18 cellular contexts compared by ENCODE assay signal in the genomic region with DNA sequence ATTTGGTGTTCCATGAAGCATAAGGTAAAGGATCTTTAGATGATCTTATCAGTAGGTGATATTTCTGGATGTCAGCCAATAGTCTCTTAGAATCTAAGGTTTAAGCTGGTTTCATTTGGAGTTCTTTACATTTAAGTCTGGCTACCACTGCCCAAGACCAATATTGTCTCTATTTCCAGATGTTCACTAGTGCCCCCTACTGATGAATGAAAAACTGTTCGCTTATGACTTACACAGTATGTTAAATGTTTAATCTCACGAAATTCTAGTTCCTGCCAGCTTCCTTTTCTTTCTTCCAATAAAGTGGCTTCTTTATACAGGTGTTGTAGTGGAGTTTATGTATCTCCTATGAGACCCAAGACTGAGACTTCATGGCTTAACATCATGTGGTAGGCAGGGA. TPM values are rescaled to one million over a fixed set of nuclear protein-coding genes. Genes with fewer than 3 reads are reported as not detected.
DNase-seq lines count a peak whose midpoint lies in the region; ATAC-seq, FAIRE-seq and TF ChIP-seq lines count a peak whose summit lies in the region.
"Had no signal": no experiment of that assay in that cellular context is flagged by ENCODE, and none has a peak within 500 bp of the region (broad histone marks: within the 10 kb centered on the region; RNA-seq: fewer than 3 reads in every experiment).

No MANE protein-coding gene starts in this region.

- TF ChIP-seq EP300 in HepG2 (IDR thresholded peaks at IDR 0.05; ENCODE audit: low read depth in 2 of 2, low read length in 2 of 2), result no peak
- TF ChIP-seq EP300 in HepG2 (CRISPR knock-in tag; IDR thresholded peaks at IDR 0.05; ENCODE audit: borderline replicate concordance), result no peak

- no peak for TF ChIP-seq POLR2A in HepG2 (IDR thresholded peaks at IDR 0.05; ENCODE audit: insufficient read depth in 1 of 2, low read depth in 2 of 2, low read length in 2 of 2)

- WGBS in HepG2 (ENCODE audit: low lambda C conversion rate), result 23% methylated on average over 2 of the region's 2 CpGs

- intact Hi-C loops in PC-3 (cut with micrococcal nuclease) (no loop called here), sciatic nerve (cut with DNase I) (no loop called here), HepG2 (cut with micrococcal nuclease; ENCODE audit: unreplicated experiment) (loop anchor here (10.0 kb wide), 1 partner anchor 240 kb away; no protein-coding TSS in a partner anchor)

- TF ChIP-seq RAD21 in HepG2 (CRISPR knock-in tag; IDR thresholded peaks at IDR 0.05), result no peak

- BruUV-seq in PC-3 (replicated peaks; lab: Mats Ljungman, UMichigan) (no TSS peak), HepG2 (replicated peaks; lab: Mats Ljungman, UMichigan) (no TSS peak)

- DNase-seq in HFF-Myc (ENCODE audit: extremely low read depth, low read depth), result no peak
- DNase-seq in PC-3, result no peak
- peak; percentile 8 for DNase-seq in iris pigment epithelial cell (ENCODE audit: low read depth)
- DNase-seq in sciatic nerve (ENCODE audit: low spot score), result no peak
- DNase-seq in HepG2 (ENCODE audit: low spot score), result no peak
- no peak for DNase-seq in DMS53 (lab: John Stamatoyannopoulos, UW)
- DNase-seq: activated CD8-positive, alpha-beta T cell treated with anti-CD3 and anti-CD28 coated beads for 36 hours; body of pancreas; dermis blood vessel endothelial cell; DMS79; left lung; NCI-H226 had no signal

- H3K79me2 ChIP-seq in DOHH2 (ENCODE audit: control insufficient read depth, low read length) (no peaks in the 10 kb centered on the region), PC-3 (ENCODE audit: low read length) (no peaks in the 10 kb centered on the region), HepG2 (ENCODE audit: insufficient read depth, low read length) (no peaks in the 10 kb centered on the region)

- CTCF ChIA-PET in PC-3 (lab: Charles Lee) (no interaction called here), HepG2 (lab: Yijun Ruan, JAX; ENCODE audit: low intra/inter-chr PET ratio, low total read pairs) (no interaction called here)

- H3K27ac ChIP-seq in DOHH2 (ENCODE audit: low read depth, low read length) (no peak overlapping the region), PC-3 (ENCODE audit: low read length) (no peak overlapping the region), HepG2 (ENCODE audit: extremely low read length, insufficient read depth, low read length) (no peak overlapping the region)
- H3K27ac ChIP-seq: body of pancreas, epithelial cell of prostate, left lung, thoracic aorta had no signal

- H3K9me2 ChIP-seq in DOHH2 (replicated peaks; ENCODE audit: control insufficient read depth, low read length), result no peaks in the 10 kb centered on the region
- H3K9me2 ChIP-seq in PC-3 (replicated peaks; ENCODE audit: low read length), result no peaks in the 10 kb centered on the region

- H3K36me3 ChIP-seq in DOHH2 (ENCODE audit: control insufficient read depth, low read length) (no peaks in the 10 kb centered on the region), PC-3 (ENCODE audit: low read depth, low read length) (no peaks in the 10 kb centered on the region), HepG2 (replicated peaks in 1 of 2; ENCODE audit: control insufficient read depth in 1 of 2, insufficient read depth in 2 of 2, low read length in 2 of 2) (no peaks in the 10 kb centered on the region)
- H3K36me3 ChIP-seq: left lung, thoracic aorta had no signal

- no peak overlapping the region for H3K4me2 ChIP-seq in DOHH2 (ENCODE audit: low read length)
- H3K4me2 ChIP-seq in PC-3 (ENCODE audit: low read length), result no peak overlapping the region
- no peak overlapping the region for H3K4me2 ChIP-seq in HepG2 (ENCODE audit: low read depth, low read length)

- no peak overlapping the region for H2AFZ ChIP-seq in PC-3 (ENCODE audit: low read length)
- H2AFZ ChIP-seq in HepG2 (ENCODE audit: low read length), result no peak overlapping the region

- H3K9me3 ChIP-seq in DOHH2 (ENCODE audit: control insufficient read depth, insufficient read depth, low read length) (no peaks in the 10 kb centered on the region), PC-3 (ENCODE audit: low read length) (peaks cover 7% of the 10 kb centered on the region; the same call in 1 of the 2 replicates), HepG2 (ENCODE audit: low read length) (peaks cover 6% of the 10 kb centered on the region)
- H3K9me3 ChIP-seq: body of pancreas had no signal

- H4K20me1 ChIP-seq in DOHH2 (ENCODE audit: control insufficient read depth, insufficient read depth, low read depth, low read length) (no peaks in the 10 kb centered on the region), PC-3 (ENCODE audit: low read length) (no peaks in the 10 kb centered on the region), HepG2 (ENCODE audit: insufficient read depth, low read length) (no peaks in the 10 kb centered on the region)

- POLR2A ChIA-PET in PC-3 (lab: Charles Lee; ENCODE audit: unreplicated experiment) (interaction anchor here (0.6 kb wide), 1 partner anchor 301 kb away, joined by 3 read pairs; no protein-coding TSS in a partner anchor), HepG2 (lab: Yijun Ruan, JAX) (no interaction called here)

- peak; percentile 49 for TF ChIP-seq CTCF in DOHH2 (IDR thresholded peaks at IDR 0.05; ENCODE audit: low read depth, low read length, poor library complexity, severe bottlenecking)
- TF ChIP-seq CTCF in HFF-Myc (IDR thresholded peaks at IDR 0.05; ENCODE audit: low read depth, low read length, missing control alignments), result peak; percentile 17
- peak; percentile 57 for TF ChIP-seq CTCF in PC-3 (conservative IDR thresholded peaks at IDR 0.05; ENCODE audit: low read depth, low read length)
- no peak for TF ChIP-seq CTCF in HepG2 (CRISPR knock-in tag; IDR thresholded peaks at IDR 0.05)

- FAIRE-seq in HepG2 (lab: Jason Lieb, UNC), result no peak

- H3K4me3 ChIP-seq in DOHH2 (ENCODE audit: low read length) (no peak overlapping the region), HFF-Myc (replicated peaks; ENCODE audit: low read depth, low read length) (no peak overlapping the region), PC-3 (ENCODE audit: low read length) (no peak overlapping the region), HepG2 (replicated peaks in 1 of 3; ENCODE audit: insufficient read depth in 1 of 3, low read depth in 2 of 3, low read length in 3 of 3) (no peak overlapping the region)
- H3K4me3 ChIP-seq: body of pancreas, left lung, thoracic aorta had no signal

- no peak overlapping the region for H3K9ac ChIP-seq in PC-3 (ENCODE audit: low read length)
- no peak overlapping the region for H3K9ac ChIP-seq in HepG2 (ENCODE audit: insufficient read depth, low read depth, low read length)

- H3F3A ChIP-seq in DOHH2 (ENCODE audit: control insufficient read depth, insufficient read depth) (no peaks in the 10 kb centered on the region), PC-3 (ENCODE audit: low read length, unreplicated experiment) (no peaks in the 10 kb centered on the region)

- H3K4me1 ChIP-seq in DOHH2 (ENCODE audit: control insufficient read depth, low read length), result no peaks in the 10 kb centered on the region
- H3K4me1 ChIP-seq in PC-3 (ENCODE audit: insufficient read depth, low read length), result no peaks in the 10 kb centered on the region
- H3K4me1 ChIP-seq in HepG2 (ENCODE audit: insufficient read depth, low read length), result no peaks in the 10 kb centered on the region
- H3K4me1 ChIP-seq: body of pancreas, left lung had no signal

- no peak for ATAC-seq in PC-3
- ATAC-seq in sciatic nerve, result no peak
- no peak for ATAC-seq in HG03025 (IDR thresholded peaks at IDR 0.05; ENCODE audit: low FRiP score, unreplicated experiment)
- no peak for ATAC-seq in HepG2
- ATAC-seq: activated CD8-positive, alpha-beta T cell treated with anti-CD3 and anti-CD28 coated beads for 36 hours; body of pancreas; left lung; Right ventricle myocardium inferior; stimulated activated effector memory CD8-positive, alpha-beta T cell treated with anti-CD3 and anti-CD28 coated beads, Interleukin-12 subunit alpha, Interleukin-12 subunit beta, amount 100 ng/mL, for 72 hours had no signal

- in situ Hi-C loops in HepG2 (cut with HindIII; ENCODE audit: extremely low pct_ligation_motif_present, low pct_unique_long_range_greater_than_20kb), result no loop called here

- H3K27me3 ChIP-seq in DOHH2 (ENCODE audit: control insufficient read depth, low read length) (no peaks in the 10 kb centered on the region), PC-3 (ENCODE audit: low read length) (no peaks in the 10 kb centered on the region), HepG2 (ENCODE audit: control insufficient read depth in 1 of 2, insufficient read depth in 2 of 2, low read length in 2 of 2) (no peaks in the 10 kb centered on the region)
- H3K27me3 ChIP-seq: body of pancreas, left lung had no signal

TF ChIP-seq in HepG2, 621 proteins besides CTCF, POLR2A, EP300 and RAD21 (continues in another document):
- TF ChIP-seq ZBTB3 (CRISPR knock-in tag; IDR thresholded peaks at IDR 0.05; ENCODE audit: borderline replicate concordance, low read depth), result no peak
- no peak for TF ChIP-seq KDM5B (CRISPR knock-in tag; IDR thresholded peaks at IDR 0.05; ENCODE audit: borderline replicate concordance)
- TF ChIP-seq ZNF44 (CRISPR knock-in tag; IDR thresholded peaks at IDR 0.05), result no peak

RNA-seq across cellular contexts. Expression of a gene that starts 31.8 kb away (rescaled TPM):
- total RNA-seq in PC-3 (2014; rRNA removed) (39.3 and 42.3 TPM in 2 replicates), sciatic nerve (27.0 TPM), HepG2 (2016; rRNA removed; fragmentation: Illumina TruSeq; extraction: Trizol) (36.4 and 54.6 TPM in 2 replicates)
- 8.5 and 9.1 TPM in 2 replicates for total RNA-seq in HepG2 (2016; cell fraction: cytosol; rRNA removed; fragmentation: Illumina TruSeq; extraction: Trizol; ENCODE audit: low read depth)
- 43.2 and 47.0 TPM in 2 replicates for total RNA-seq in HepG2 (2016; cell fraction: insoluble cytoplasmic fraction; rRNA removed; fragmentation: Illumina TruSeq; extraction: Trizol)
- total RNA-seq in HepG2 (2016; cell fraction: membrane; rRNA removed; fragmentation: Illumina TruSeq; extraction: Trizol), result 17.8 and 23.3 TPM in 2 replicates
- total RNA-seq in HepG2 (2016; cell fraction: nucleus; rRNA removed; fragmentation: Illumina TruSeq; extraction: Trizol), result 48.9 and 51.7 TPM in 2 replicates
- 6.0 and 9.5 TPM in 2 replicates for polyA plus RNA-seq in HepG2 (2011; rRNA removed)
- 2.6 and 4.0 TPM in 2 replicates for polyA plus RNA-seq in HepG2 (2011; cell fraction: cytosol; rRNA removed)
- polyA plus RNA-seq in HepG2 (2011; cell fraction: nucleus; rRNA removed), result 7.0 and 8.2 TPM in 2 replicates
- polyA plus RNA-seq in HepG2 (2012), result 6.4 and 10.4 TPM in 2 replicates
- 0.81 and 1.1 TPM in 2 replicates for polyA plus RNA-seq in HepG2 (2016; cell fraction: cytosol; fragmentation: Illumina TruSeq; extraction: Trizol; ENCODE audit: low read depth)
- 28.2 and 30.5 TPM in 2 replicates for polyA plus RNA-seq in HepG2 (2016; cell fraction: insoluble cytoplasmic fraction; fragmentation: Illumina TruSeq; extraction: Trizol; ENCODE audit: low read depth)
- 3.1 and 3.3 TPM in 2 replicates for polyA plus RNA-seq in HepG2 (2016; cell fraction: membrane; fragmentation: Illumina TruSeq; extraction: Trizol; ENCODE audit: low read depth)
- 46.2 and 47.8 TPM in 2 replicates for polyA plus RNA-seq in HepG2 (2016; cell fraction: nucleus; fragmentation: Illumina TruSeq; extraction: Trizol; ENCODE audit: insufficient read depth, low read depth)
- polyA minus RNA-seq in HepG2 (2011; rRNA and poly(A)+ RNA removed; ENCODE audit: low replicate concordance), result 3.7 and 14.3 TPM in 2 replicates
- 11.9 and 13.0 TPM in 2 replicates for polyA minus RNA-seq in HepG2 (2011; cell fraction: cytosol; rRNA and poly(A)+ RNA removed)
- polyA minus RNA-seq in HepG2 (2011; cell fraction: nucleus; rRNA and poly(A)+ RNA removed), result 40.9 and 50.1 TPM in 2 replicates
